In the genomic region with DNA sequence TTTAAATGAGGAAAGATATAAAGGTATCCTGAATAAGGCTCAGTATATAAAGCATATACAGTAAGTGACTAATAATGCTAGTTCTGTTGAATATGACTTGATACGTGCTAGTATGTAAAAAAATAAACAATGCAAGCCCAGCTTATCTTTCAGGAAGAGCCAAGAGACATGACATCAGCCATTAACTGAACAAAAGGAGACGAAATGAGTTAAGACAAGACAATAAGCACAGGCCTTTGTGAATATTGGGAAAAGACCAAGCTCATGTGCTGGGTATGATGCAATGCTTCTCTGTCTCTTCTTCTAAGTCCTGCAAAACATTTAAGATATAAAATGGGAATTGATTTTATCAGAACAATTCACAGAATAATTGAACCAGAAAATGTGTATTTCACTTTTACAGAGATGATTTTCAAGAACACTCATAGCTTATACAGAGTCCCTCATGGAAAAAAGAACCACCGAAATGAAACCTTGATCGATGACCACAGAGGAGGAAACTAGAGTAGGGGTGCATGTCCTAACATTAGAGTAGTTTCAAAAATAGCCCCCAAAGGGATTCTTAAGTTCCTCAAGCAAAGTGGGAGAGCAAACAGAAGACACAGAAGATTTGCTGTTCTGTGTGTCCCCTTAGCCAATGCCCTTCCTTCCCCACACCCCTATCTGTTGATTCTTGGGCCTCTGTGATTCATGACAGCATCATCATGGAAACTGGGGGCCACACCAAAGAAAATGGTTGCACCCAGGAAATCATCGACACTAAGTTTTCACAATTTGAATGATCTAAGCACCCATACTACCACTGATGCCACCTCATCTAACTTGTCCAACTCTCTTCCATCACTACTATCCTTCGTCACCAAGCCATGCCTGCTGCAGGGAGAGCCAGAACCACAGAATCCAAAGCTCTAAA, we compare ENCODE assay signal across 2 cellular contexts.
TF ChIP-seq lines count a peak whose summit lies in the region.

No MANE protein-coding gene starts in this region.

TF ChIP-seq in SK-N-SH, 30 proteins besides CTCF, POLR2A, EP300 and RAD21 (continued from another document):
- TF ChIP-seq USF1 (IDR thresholded peaks at IDR 0.05; ENCODE audit: borderline replicate concordance, low read depth): no peak
- TF ChIP-seq RCOR1 (IDR thresholded peaks at IDR 0.05; ENCODE audit: low read length): no peak
- TF ChIP-seq GATA2 (CRISPR knock-in tag; IDR thresholded peaks at IDR 0.05): no peak
- TF ChIP-seq GABPA (IDR thresholded peaks at IDR 0.05; ENCODE audit: low read depth): no peak
- no peak for TF ChIP-seq RFX5 (IDR thresholded peaks at IDR 0.05; ENCODE audit: low read length)
- TF ChIP-seq EZH2phosphoT487 (IDR thresholded peaks at IDR 0.05; ENCODE audit: borderline replicate concordance, low read depth): no peak
- TF ChIP-seq CHD2 (IDR thresholded peaks at IDR 0.05; ENCODE audit: low read length, partially characterized antibody): no peak
TF ChIP-seq in SK-N-SH: peak in this region for 0.

TF ChIP-seq in SK-N-SH treated with all-trans-retinoic acid at 6 μM for 48 hours, 23 proteins besides CTCF, POLR2A, EP300 and RAD21 (continued from another document):
- TF ChIP-seq ZNF565 (CRISPR knock-in tag; conservative IDR thresholded peaks at IDR 0.05; ENCODE audit: low read depth): no peak
- TF ChIP-seq ESRRG (CRISPR knock-in tag; IDR thresholded peaks at IDR 0.05): no peak
- no peak for TF ChIP-seq TSHZ2 (CRISPR knock-in tag; IDR thresholded peaks at IDR 0.05)
- TF ChIP-seq, protein P1, sequence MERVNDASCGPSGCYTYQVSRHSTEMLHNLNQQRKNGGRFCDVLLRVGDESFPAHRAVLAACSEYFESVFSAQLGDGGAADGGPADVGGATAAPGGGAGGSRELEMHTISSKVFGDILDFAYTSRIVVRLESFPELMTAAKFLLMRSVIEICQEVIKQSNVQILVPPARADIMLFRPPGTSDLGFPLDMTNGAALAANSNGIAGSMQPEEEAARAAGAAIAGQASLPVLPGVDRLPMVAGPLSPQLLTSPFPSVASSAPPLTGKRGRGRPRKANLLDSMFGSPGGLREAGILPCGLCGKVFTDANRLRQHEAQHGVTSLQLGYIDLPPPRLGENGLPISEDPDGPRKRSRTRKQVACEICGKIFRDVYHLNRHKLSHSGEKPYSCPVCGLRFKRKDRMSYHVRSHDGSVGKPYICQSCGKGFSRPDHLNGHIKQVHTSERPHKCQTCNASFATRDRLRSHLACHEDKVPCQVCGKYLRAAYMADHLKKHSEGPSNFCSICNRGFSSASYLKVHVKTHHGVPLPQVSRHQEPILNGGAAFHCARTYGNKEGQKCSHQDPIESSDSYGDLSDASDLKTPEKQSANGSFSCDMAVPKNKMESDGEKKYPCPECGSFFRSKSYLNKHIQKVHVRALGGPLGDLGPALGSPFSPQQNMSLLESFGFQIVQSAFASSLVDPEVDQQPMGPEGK (CRISPR knock-in tag; IDR thresholded peaks at IDR 0.05; ENCODE audit: borderline replicate concordance): no peak
- no peak for TF ChIP-seq ISL1 (CRISPR knock-in tag; IDR thresholded peaks at IDR 0.05)
- no peak for TF ChIP-seq PPARA (CRISPR knock-in tag; IDR thresholded peaks at IDR 0.05; ENCODE audit: borderline replicate concordance)
- no peak for TF ChIP-seq ZNF8 (CRISPR knock-in tag; IDR thresholded peaks at IDR 0.05)
- no peak for TF ChIP-seq RARB (CRISPR knock-in tag; IDR thresholded peaks at IDR 0.05)
- TF ChIP-seq ARNTL (CRISPR knock-in tag; IDR thresholded peaks at IDR 0.05; ENCODE audit: borderline replicate concordance, low read depth): no peak
- no peak for TF ChIP-seq ZFP3 (CRISPR knock-in tag; IDR thresholded peaks at IDR 0.05)
TF ChIP-seq in SK-N-SH treated with all-trans-retinoic acid at 6 μM for 48 hours: peak in this region for 0.
